Comparison of ENCODE assay signal across 8 cellular contexts in genomic region chr11:75430692-75431532, GRCh38. TPM values are rescaled to one million over a fixed set of nuclear protein-coding genes. Genes with fewer than 3 reads are reported as not detected.
A peak's percentile ranks its signal among the peaks of the same experiment; 100 is the strongest.
DNase-seq lines count a peak whose midpoint lies in the region; ATAC-seq, FAIRE-seq and TF ChIP-seq lines count a peak whose summit lies in the region.

No MANE protein-coding gene starts in this region.

- FAIRE-seq in frontal cortex (lab: Jason Lieb, UNC): no peak

- no peaks in the 10 kb centered on the region for H3K36me3 ChIP-seq in endocrine pancreas (ENCODE audit: control insufficient read depth, insufficient read depth, low read length)

- peak overlapping the region; percentile 26 for H3K4me3 ChIP-seq in GM12865 (ENCODE audit: low read depth, low read length)
- H3K4me3 ChIP-seq in endocrine pancreas (ENCODE audit: control insufficient read depth, insufficient read depth, low read length): no peak overlapping the region

- TF ChIP-seq CTCF in GM12865 (IDR thresholded peaks at IDR 0.05; ENCODE audit: insufficient read depth, low read depth, low read length, missing control alignments): no peak

- H3K9ac ChIP-seq in endocrine pancreas (ENCODE audit: control insufficient read depth, insufficient read depth, low read length): peak overlapping the region; percentile 48

- intact Hi-C loops in posterior vena cava (cut with DNase I): loop anchor here in 1 of 2 donors (1.0 kb wide), 1 partner anchor 38 kb away; no protein-coding TSS in a partner anchor

- H3K9me3 ChIP-seq in endocrine pancreas (ENCODE audit: control insufficient read depth, low read length): no peaks in the 10 kb centered on the region

- no peak for ATAC-seq in HG03175 (IDR thresholded peaks at IDR 0.05; ENCODE audit: unreplicated experiment)
- no peak for ATAC-seq in GM21723 (IDR thresholded peaks at IDR 0.05; ENCODE audit: unreplicated experiment)

- no peaks in the 10 kb centered on the region for H3K4me1 ChIP-seq in endocrine pancreas (ENCODE audit: control insufficient read depth, insufficient read depth, low read length)

- DNase-seq in GM12865 (ENCODE audit: low read depth): no peak
- peak; percentile 75 for DNase-seq in NCI-H2171 treated with DMSO at 0.1 percent for 48 hours (lab: John Stamatoyannopoulos, UW)
- peak; percentile 57 for DNase-seq in posterior vena cava (ENCODE audit: low spot score)
- no peak for DNase-seq in frontal cortex (ENCODE audit: low spot score in 2 of 2)
- no peak for DNase-seq in hepatic stellate cell (ENCODE audit: low spot score)

- H3K27me3 ChIP-seq in endocrine pancreas (ENCODE audit: control insufficient read depth, insufficient read depth, low read length): no peaks in the 10 kb centered on the region

RNA-seq across cellular contexts. Expression of gene KLHL35, which starts 2.1 kb away (rescaled TPM):
- total RNA-seq in posterior vena cava (under 1 TPM; 0.67 to 0.79 TPM), frontal cortex (28.5 TPM)

RNA-seq across cellular contexts. Expression of gene RPS3, which starts 31.6 kb away (rescaled TPM):
- total RNA-seq in posterior vena cava (1,000 to 10,000 TPM; 1,304 to 1,399 TPM), frontal cortex (1,354 TPM)

Comparison
In these comparisons a context has a peak if more than half of its experiments do, and no peak if none do; other contexts are left out.
1. DNase-seq: peak in NCI-H2171 treated with DMSO at 0.1 percent for 48 hours (single experiment) and posterior vena cava (single experiment); none in GM12865 (single experiment), frontal cortex (0 of 2) and hepatic stellate cell (single experiment).
2. RNA of gene KLHL35, which starts 2.1 kb away (total RNA-seq): 28.5 TPM in frontal cortex (single experiment); 0.67 to 0.79 TPM in posterior vena cava; every median in the first group is over 10 times any median in the second.